In the genomic region with DNA sequence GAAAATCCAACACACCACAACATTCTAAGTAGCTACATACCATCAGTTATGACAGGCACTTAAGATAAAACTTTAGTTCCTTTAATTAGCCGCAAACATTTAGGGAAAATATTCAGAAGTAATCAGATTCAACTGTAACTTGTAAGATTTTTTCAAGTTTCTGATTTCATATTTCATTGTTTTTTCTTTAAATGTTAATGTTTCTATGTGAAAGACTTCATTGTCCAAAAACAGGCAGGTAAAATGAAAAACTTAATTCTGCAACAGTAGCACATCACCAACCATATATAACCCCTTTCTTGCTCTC, we compare ENCODE assay signal across 11 cellular contexts. TPM values are rescaled to one million over a fixed set of nuclear protein-coding genes. Genes with fewer than 3 reads are reported as not detected.
A peak's percentile ranks its signal among the peaks of the same experiment; 100 is the strongest.
DNase-seq lines count a peak whose midpoint lies in the region; ATAC-seq and TF ChIP-seq lines count a peak whose summit lies in the region.
"Had no signal": no experiment of that assay in that cellular context is flagged by ENCODE, and none has a peak within 500 bp of the region (broad histone marks: within the 10 kb centered on the region; RNA-seq: fewer than 3 reads in every experiment).

No MANE protein-coding gene starts in this region.

- H3K27me3 Mint-ChIP-seq in chondrocyte (ENCODE audit: low read depth) (peaks cover 26% of the 10 kb centered on the region), nephron progenitor cell (ENCODE audit: low read depth, poor library complexity) (no peaks in the 10 kb centered on the region)
- H3K27me3 Mint-ChIP-seq: CD4-positive, alpha-beta memory T cell had no signal

- H3K27ac Mint-ChIP-seq in chondrocyte (ENCODE audit: unreplicated experiment) (no peak overlapping the region), nephron progenitor cell (no peak overlapping the region)
- H3K27ac Mint-ChIP-seq: CD4-positive, alpha-beta memory T cell had no signal

- no peak for DNase-seq in chondrocyte (ENCODE audit: low spot score)
- DNase-seq in nephron progenitor cell = no peak
- DNase-seq in stimulated activated CD8-positive, alpha-beta memory T cell treated with anti-CD3 and anti-CD28 coated beads, Interleukin-4, amount 100 ng/mL, for 48 hours = no peak
- no peak for DNase-seq in effector memory CD4-positive, alpha-beta T cell
- no peak for DNase-seq in NCI-H2029 (lab: John Stamatoyannopoulos, UW)
- DNase-seq: NCI-H510A treated with DMSO at 0.1 percent for 48 hours had no signal

- TF ChIP-seq CTCF in C4-2B (conservative IDR thresholded peaks at IDR 0.05) (peak; percentile 39), LNCAP (IDR thresholded peaks at IDR 0.05) (peak; percentile 8; the same call in 1 of the 2 replicates), chondrocyte (IDR thresholded peaks at IDR 0.05) (peak; percentile 61), nephron progenitor cell (IDR thresholded peaks at IDR 0.05) (peak; percentile 33)

- no peaks in the 10 kb centered on the region for H3K36me3 Mint-ChIP-seq in chondrocyte (ENCODE audit: low read depth)
- no peaks in the 10 kb centered on the region for H3K36me3 Mint-ChIP-seq in nephron progenitor cell (ENCODE audit: low read depth)
- H3K36me3 Mint-ChIP-seq: CD4-positive, alpha-beta memory T cell had no signal

- no peaks in the 10 kb centered on the region for H3K4me1 ChIP-seq in effector memory CD4-positive, alpha-beta T cell (ENCODE audit: control insufficient read depth, insufficient read depth, low read length, poor library complexity, severe bottlenecking)

- no peaks in the 10 kb centered on the region for H3K36me3 ChIP-seq in effector memory CD4-positive, alpha-beta T cell (ENCODE audit: control insufficient read depth, insufficient read depth, low read length)

- H3K4me3 Mint-ChIP-seq in chondrocyte (ENCODE audit: unreplicated experiment) (no peak overlapping the region), nephron progenitor cell (no peak overlapping the region)
- H3K4me3 Mint-ChIP-seq: CD4-positive, alpha-beta memory T cell had no signal

- H3K4me3 ChIP-seq in effector memory CD4-positive, alpha-beta T cell (ENCODE audit: insufficient read depth, low read depth, low read length, poor library complexity, severe bottlenecking) = no peak overlapping the region

- H3K27ac ChIP-seq in C4-2B = no peak overlapping the region
- no peak overlapping the region for H3K27ac ChIP-seq in effector memory CD4-positive, alpha-beta T cell (ENCODE audit: insufficient read depth, low read length, poor library complexity, severe bottlenecking)

- H3K9me3 ChIP-seq in effector memory CD4-positive, alpha-beta T cell (ENCODE audit: control insufficient read depth, low read length) = no peaks in the 10 kb centered on the region

- H3K4me1 Mint-ChIP-seq in chondrocyte (ENCODE audit: low read depth) (no peaks in the 10 kb centered on the region), nephron progenitor cell (no peaks in the 10 kb centered on the region)
- H3K4me1 Mint-ChIP-seq: CD4-positive, alpha-beta memory T cell had no signal

- ATAC-seq in GM19324 (IDR thresholded peaks at IDR 0.05; ENCODE audit: low FRiP score, unreplicated experiment) = no peak

- no peaks in the 10 kb centered on the region for H3K27me3 ChIP-seq in effector memory CD4-positive, alpha-beta T cell (replicated peaks; ENCODE audit: control insufficient read depth, insufficient read depth, low read length, poor library complexity, severe bottlenecking)

- H3K9me3 Mint-ChIP-seq in chondrocyte (ENCODE audit: low read depth) (no peaks in the 10 kb centered on the region), nephron progenitor cell (no peaks in the 10 kb centered on the region)

RNA-seq across cellular contexts. Expression of a gene that starts 11.6 kb away (rescaled TPM):
- total RNA-seq in chondrocyte = not detected in 3 replicates
- total RNA-seq: CD4-positive, alpha-beta memory T cell; H1 had no signal

RNA-seq across cellular contexts. Expression of a gene that starts 29.9 kb away (rescaled TPM):
- not detected in 3 replicates for total RNA-seq in chondrocyte
- total RNA-seq: CD4-positive, alpha-beta memory T cell; H1 had no signal

RNA-seq across cellular contexts. Expression of a gene that starts 42.0 kb away (rescaled TPM):
- total RNA-seq in chondrocyte = not detected in 3 replicates
- total RNA-seq: CD4-positive, alpha-beta memory T cell; H1 had no signal

RNA-seq across cellular contexts. Expression of a gene that starts 58.5 kb away (rescaled TPM):
- not detected in 3 replicates for total RNA-seq in chondrocyte
- total RNA-seq: CD4-positive, alpha-beta memory T cell; H1 had no signal

Comparison
In these comparisons a context has a peak if more than half of its experiments do, and no peak if none do; other contexts are left out.
1. CTCF ChIP-seq: peak in every context shown above with its lines; median percentile 61 in chondrocyte; 39 in C4-2B; 33 in nephron progenitor cell; 8 in LNCAP.